In the genomic region with DNA sequence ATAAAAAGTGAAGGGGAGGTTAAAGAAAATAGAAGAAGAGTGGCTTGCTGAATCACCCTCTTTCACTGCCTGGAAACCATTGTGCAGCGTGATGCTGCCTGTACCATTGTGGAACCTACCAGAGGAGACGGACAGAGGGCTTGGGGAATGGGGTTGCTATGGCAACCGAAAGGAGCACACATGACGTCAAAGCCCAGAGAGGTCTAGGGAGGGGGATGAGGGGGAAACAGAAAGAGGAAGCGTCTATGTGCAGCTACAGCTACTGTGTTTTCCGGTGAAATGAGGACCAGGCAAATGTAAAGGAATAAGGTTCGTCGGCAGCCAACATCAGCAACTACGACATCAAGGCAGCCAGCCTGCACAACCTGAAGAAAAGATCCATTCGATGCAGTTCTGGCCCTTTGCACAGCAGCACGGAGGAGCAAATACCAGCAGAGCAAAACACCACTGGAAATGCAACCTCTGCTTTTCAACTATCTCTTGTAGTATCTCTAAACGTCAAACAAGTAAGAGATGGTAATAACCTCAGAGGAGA, we compare ENCODE assay signal across 8 cellular contexts. TPM values are rescaled to one million over a fixed set of nuclear protein-coding genes. Genes with fewer than 3 reads are reported as not detected.
DNase-seq lines count a peak whose midpoint lies in the region; ATAC-seq and TF ChIP-seq lines count a peak whose summit lies in the region.

Gene MAPK10 (minus strand): TSS at position 110 of the 535 bp plus-strand sequence.

- no peak within 1 kb of the TSS for H3K23ac ChIP-seq in neuronal stem cell (ENCODE audit: low read depth, low read length, poor library complexity)

- WGBS in neuronal stem cell (ENCODE audit: extremely low coverage in 2 of 2, insufficient read length in 2 of 2, insufficient replicate concordance in 1 of 2), 2 donors: no CpG with 5 or more reads among the region's 12 CpGs

- no peak within 1 kb of the TSS for H3K4ac ChIP-seq in neuronal stem cell (ENCODE audit: low read length)

- H2BK12ac ChIP-seq in neuronal stem cell (ENCODE audit: low read length): no peak within 1 kb of the TSS

- H3K14ac ChIP-seq in neuronal stem cell (ENCODE audit: low read length): no peak within 1 kb of the TSS

- H3K18ac ChIP-seq in neuronal stem cell (ENCODE audit: low read length): peak within 1 kb of the TSS; percentile 67

- H3K4me1 ChIP-seq in BLaER1 (peaks cover 15% of the 10 kb centered on the region), neuronal stem cell (ENCODE audit: control insufficient read depth in 2 of 2, insufficient read depth in 1 of 2, low read depth in 1 of 2, low read length in 2 of 2) (peaks cover 9 to 22% of the 10 kb centered on the region in 2 donors), tibial artery (no peaks in the 10 kb centered on the region)

- H3K36me3 ChIP-seq in BLaER1: no peaks in the 10 kb centered on the region
- peaks cover 0 to 17% of the 10 kb centered on the region in 2 donors for H3K36me3 ChIP-seq in neuronal stem cell (replicated peaks in 1 of 2; ENCODE audit: control insufficient read depth in 2 of 2, insufficient read depth in 2 of 2, low read length in 2 of 2)
- no peaks in the 10 kb centered on the region for H3K36me3 ChIP-seq in tibial artery

- no peaks in the 10 kb centered on the region for H3K79me1 ChIP-seq in neuronal stem cell (ENCODE audit: low read depth, low read length)

- no peak within 1 kb of the TSS for H2BK5ac ChIP-seq in neuronal stem cell (ENCODE audit: low read length)

- H3K4me3 ChIP-seq in BLaER1: peak within 1 kb of the TSS; percentile 56
- H3K4me3 ChIP-seq in neuronal stem cell (ENCODE audit: low read length in 2 of 2): peak within 1 kb of the TSS; percentile 68 to 82
- no peak within 1 kb of the TSS for H3K4me3 ChIP-seq in tibial artery

- H4K91ac ChIP-seq in neuronal stem cell (ENCODE audit: low read depth, low read length, poor library complexity): no peak within 1 kb of the TSS

- H2AFZ ChIP-seq in neuronal stem cell (ENCODE audit: low read length): peak within 1 kb of the TSS; percentile 45

- H3K9ac ChIP-seq in BLaER1: no peak within 1 kb of the TSS
- no peak within 1 kb of the TSS for H3K9ac ChIP-seq in neuronal stem cell (ENCODE audit: low read depth, low read length, poor library complexity)

- intact Hi-C loops in tibial artery (cut with DNase I; ENCODE audit: low total_unique reads): no loop called here

- no peak within 1 kb of the TSS for H2BK120ac ChIP-seq in neuronal stem cell (ENCODE audit: low read depth, low read length)

- peak; percentile 85 for DNase-seq in NOMO-1 treated with dmso at 0.1 percent for 144 hours (lab: John Stamatoyannopoulos, UW; ENCODE audit: unreplicated experiment)
- peak; percentile 13 for DNase-seq in activated naive CD4-positive, alpha-beta T cell treated with anti-CD3 and anti-CD28 coated beads, Interleukin-2, amount 50 U/mL, for 16 hours
- peak; percentile 59 for DNase-seq in glomerular visceral epithelial cell (ENCODE audit: extremely low spot score)
- DNase-seq in neuronal stem cell (ENCODE audit: low spot score): peak; percentile 97
- peak; percentile 57 to 77 for DNase-seq in tibial artery

- ATAC-seq in GM19328 (IDR thresholded peaks at IDR 0.05; ENCODE audit: unreplicated experiment) (peak; percentile 97), HG03439 (IDR thresholded peaks at IDR 0.05; ENCODE audit: unreplicated experiment) (peak; percentile 93)

- no peak within 1 kb of the TSS for H2BK15ac ChIP-seq in neuronal stem cell (ENCODE audit: low read length)

- no peak within 1 kb of the TSS for H2AK5ac ChIP-seq in neuronal stem cell (ENCODE audit: low read depth, low read length)

- H4K20me1 ChIP-seq in BLaER1: no peaks in the 10 kb centered on the region

- H3K27ac ChIP-seq in BLaER1 (peak within 1 kb of the TSS; percentile 59), neuronal stem cell (replicated peaks; ENCODE audit: low read length) (peak within 1 kb of the TSS; percentile 86), tibial artery (no peak within 1 kb of the TSS)

- no peak for TF ChIP-seq CTCF in tibial artery (IDR thresholded peaks at IDR 0.05)

- H3K9me3 ChIP-seq in BLaER1 (no peaks in the 10 kb centered on the region), neuronal stem cell (replicated peaks in 1 of 2; ENCODE audit: control insufficient read depth in 2 of 2, insufficient read depth in 1 of 2, low read depth in 1 of 2, low read length in 2 of 2) (no peaks in the 10 kb centered on the region), tibial artery (no peaks in the 10 kb centered on the region)

- H3K27me3 ChIP-seq in BLaER1 (no peaks in the 10 kb centered on the region), neuronal stem cell (ENCODE audit: control insufficient read depth in 3 of 3, insufficient read depth in 3 of 3, low read depth in 1 of 3, low read length in 3 of 3) (no peaks in the 10 kb centered on the region), tibial artery (no peaks in the 10 kb centered on the region)

- peak within 1 kb of the TSS; percentile 76 for H3K4me2 ChIP-seq in BLaER1
- H3K4me2 ChIP-seq in neuronal stem cell (ENCODE audit: insufficient read depth, low read length, poor library complexity, severe bottlenecking): peak within 1 kb of the TSS; percentile 49

- H4K8ac ChIP-seq in neuronal stem cell (ENCODE audit: low read depth, low read length): no peak within 1 kb of the TSS

RNA-seq across cellular contexts. Expression of gene MAPK10, which starts in this region (rescaled TPM):
- 52.6 TPM for polyA plus RNA-seq in neuronal stem cell (2013, experiment 1 of 2)
- 49.3 TPM for polyA plus RNA-seq in neuronal stem cell (2013, experiment 2 of 2)

Comparison
In these comparisons a context has a peak if more than half of its experiments do, and no peak if none do; other contexts are left out.
1. H3K27ac ChIP-seq: peak in BLaER1 (single experiment) and neuronal stem cell (single experiment); none in tibial artery (0 of 2).
2. H3K4me3 ChIP-seq: peak in BLaER1 (single experiment) and neuronal stem cell (2 of 2); none in tibial artery (0 of 2).
3. DNase-seq: peak in every context shown above with its lines; median percentile 97 in neuronal stem cell; 85 in NOMO-1 treated with dmso at 0.1 percent for 144 hours; 67 in tibial artery; 59 in glomerular visceral epithelial cell; 13 in activated naive CD4-positive, alpha-beta T cell treated with anti-CD3 and anti-CD28 coated beads, Interleukin-2, amount 50 U/mL, for 16 hours.